22 cellular contexts compared by ENCODE assay signal in the genomic region with DNA sequence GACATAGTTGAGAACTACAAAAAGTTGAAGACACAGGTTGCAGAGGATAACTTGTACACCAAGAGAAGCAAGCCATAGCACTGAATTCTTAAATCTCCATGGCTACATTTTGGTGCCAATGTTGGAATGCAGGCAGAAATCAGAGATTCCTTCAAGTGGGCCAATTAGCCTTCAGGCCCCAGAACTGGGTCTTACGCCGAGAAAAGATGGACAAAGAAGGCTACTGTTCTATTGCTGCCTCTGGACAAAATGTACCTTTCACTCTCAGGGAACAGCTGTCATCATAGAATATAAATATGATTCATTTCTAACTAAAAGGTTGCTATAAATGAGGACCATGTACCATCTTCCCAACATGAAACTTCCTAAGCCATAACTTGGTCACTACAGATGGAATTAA.
"Had no signal": no experiment of that assay in that cellular context is flagged by ENCODE, and none has a peak within 500 bp of the region (broad histone marks: within the 10 kb centered on the region; RNA-seq: fewer than 3 reads in every experiment).

No MANE protein-coding gene starts in this region.

- H3K27me3 Mint-ChIP-seq: activated B cell treated with CpG ODN at 0.5 μM for 24 hours; activated naive CD8-positive, alpha-beta T cell treated with anti-CD3 and anti-CD28 coated beads, Interleukin-2, amount 50 U/mL, for 24 hours; stimulated activated memory B cell treated with anti-CD40 and anti-IgM and Interleukin-4, amounts not matched to agents 10 μg/mL and 1 μg/mL and 100 μg/mL, for 72 hours had no signal

- H3K9me3 ChIP-seq: ascending aorta, heart right ventricle, ovary, tibial nerve, vagina had no signal

- H3K4me1 ChIP-seq: ascending aorta, foreskin keratinocyte, neural progenitor cell, vagina had no signal

- H3K4me3 ChIP-seq: ascending aorta, coronary artery, heart right ventricle, lung, neural progenitor cell, ovary, tibial nerve, vagina had no signal

- ATAC-seq: activated CD8-positive, alpha-beta T cell treated with anti-CD3 and anti-CD28 coated beads, Interleukin-2, amount 10 ng/mL, durations not matched to agents 7 days and 5 days; activated naive CD8-positive, alpha-beta T cell treated with anti-CD3 and anti-CD28 coated beads, Interleukin-2, amount 50 U/mL, for 24 hours; foreskin keratinocyte; heart right ventricle; stimulated activated memory B cell treated with anti-CD40 and anti-IgM and Interleukin-4, amounts not matched to agents 10 μg/mL and 1 μg/mL and 100 μg/mL, for 72 hours had no signal

- H3K27ac Mint-ChIP-seq: activated B cell treated with CpG ODN at 0.5 μM for 24 hours; activated CD8-positive, alpha-beta T cell treated with anti-CD3 and anti-CD28 coated beads, Interleukin-2, amount 10 ng/mL, durations not matched to agents 7 days and 5 days; neural progenitor cell; stimulated activated memory B cell treated with anti-CD40 and anti-IgM and Interleukin-4, amounts not matched to agents 10 μg/mL and 1 μg/mL and 100 μg/mL, for 72 hours; T-helper 2 cell treated with Interferon-gamma antibody and Interleukin-4, amounts not matched to agents 5 μg/mL and 100 μg/mL, for 36 hours had no signal

- H3K9ac ChIP-seq: neural progenitor cell had no signal

- H3K27me3 ChIP-seq: ascending aorta, foreskin keratinocyte, heart right ventricle, neural progenitor cell, ovary, tibial nerve, vagina had no signal

- H3K4me1 Mint-ChIP-seq: activated B cell treated with CpG ODN at 0.5 μM for 24 hours; neural progenitor cell; stimulated activated memory B cell treated with anti-CD40 and anti-IgM and Interleukin-4, amounts not matched to agents 10 μg/mL and 1 μg/mL and 100 μg/mL, for 72 hours had no signal

- H2AFZ ChIP-seq: neural progenitor cell had no signal

- H3K9me3 Mint-ChIP-seq: activated B cell treated with CpG ODN at 0.5 μM for 24 hours; activated naive CD8-positive, alpha-beta T cell treated with anti-CD3 and anti-CD28 coated beads, Interleukin-2, amount 50 U/mL, for 24 hours; neural progenitor cell; stimulated activated memory B cell treated with anti-CD40 and anti-IgM and Interleukin-4, amounts not matched to agents 10 μg/mL and 1 μg/mL and 100 μg/mL, for 72 hours; T-helper 2 cell treated with Interferon-gamma antibody and Interleukin-4, amounts not matched to agents 5 μg/mL and 100 μg/mL, for 36 hours had no signal

- FAIRE-seq: endothelial cell of umbilical vein, islet of Langerhans had no signal

- H3K27ac ChIP-seq: ascending aorta, coronary artery, foreskin keratinocyte, heart right ventricle, neural progenitor cell, ovary, vagina had no signal

- DNase-seq: activated B cell treated with CpG ODN at 0.5 μM for 24 hours; activated CD4-positive, alpha-beta T cell treated with anti-CD3 and anti-CD28 coated beads for 48 hours; activated CD8-positive, alpha-beta memory T cell treated with anti-CD3 and anti-CD28 coated beads, Interleukin-2, amount 50 U/mL, for 4 hours; activated CD8-positive, alpha-beta T cell treated with anti-CD3 and anti-CD28 coated beads, Interleukin-2, amount 10 ng/mL, durations not matched to agents 7 days and 5 days; activated naive CD4-positive, alpha-beta T cell; activated naive CD8-positive, alpha-beta T cell treated with anti-CD3 and anti-CD28 coated beads, Interleukin-2, amount 50 U/mL, for 24 hours; effector CD8-positive, alpha-beta T cell; foreskin keratinocyte; heart right ventricle; ovary; stimulated activated CD4-positive, alpha-beta T cell treated with anti-CD3 and anti-CD28 coated beads, Interleukin-12 subunit alpha, Interleukin-12 subunit beta, amount 100 ng/mL, for 4 hours; stimulated activated CD4-positive, alpha-beta T cell treated with anti-CD3 and anti-CD28 coated beads, Interleukin-2, amount 100 ng/mL, for 24 hours had no signal

- H3K4me2 ChIP-seq: neural progenitor cell had no signal

- H3K36me3 ChIP-seq: ovary had no signal

- H3K4me3 Mint-ChIP-seq: activated B cell treated with CpG ODN at 0.5 μM for 24 hours; activated CD8-positive, alpha-beta T cell treated with anti-CD3 and anti-CD28 coated beads, Interleukin-2, amount 10 ng/mL, durations not matched to agents 7 days and 5 days; activated naive CD8-positive, alpha-beta T cell treated with anti-CD3 and anti-CD28 coated beads, Interleukin-2, amount 50 U/mL, for 24 hours; neural progenitor cell; stimulated activated memory B cell treated with anti-CD40 and anti-IgM and Interleukin-4, amounts not matched to agents 10 μg/mL and 1 μg/mL and 100 μg/mL, for 72 hours; T-helper 2 cell treated with Interferon-gamma antibody and Interleukin-4, amounts not matched to agents 5 μg/mL and 100 μg/mL, for 36 hours had no signal
